In genomic region chr17:7687908-7688807, GRCh38 we compare ENCODE assay signal across 8 cellular contexts. TPM values are rescaled to one million over a fixed set of nuclear protein-coding genes. Genes with fewer than 3 reads are reported as not detected.
DNase-seq lines count a peak whose midpoint lies in the region; ATAC-seq, FAIRE-seq and TF ChIP-seq lines count a peak whose summit lies in the region.

Gene WRAP53, plus strand, starts transcription at chr17:7688477. Its CDS starts 172 bp downstream, at chr17:7688649.

- peak; percentile 91 for DNase-seq in Calu3
- DNase-seq in HUDEP-2 (lab: John Stamatoyannopoulos, UW; ENCODE audit: unreplicated experiment in 76 of 76), result peak in 72 of 76 experiments; percentile 52 to 97 (median 93)
- DNase-seq in NOMO-1 treated with dmso at 0.1 percent for 144 hours (lab: John Stamatoyannopoulos, UW; ENCODE audit: unreplicated experiment), result peak; percentile 98
- peak; percentile 87 to 94 (median 92) for DNase-seq in activated CD8-positive, alpha-beta memory T cell treated with anti-CD3 and anti-CD28 coated beads for 48 hours (ENCODE audit: low read depth in 2 of 3, low spot score in 2 of 3)
- DNase-seq in H1 (ENCODE audit: low read depth in 1 of 2, low spot score in 2 of 2), result peak; percentile 95 to 99
- peak; percentile 100 for DNase-seq in mesenchymal stem cell
- peak; percentile 91 for DNase-seq in stimulated activated CD8-positive, alpha-beta memory T cell treated with anti-CD3 and anti-CD28 coated beads, Interleukin-12 subunit alpha, Interleukin-12 subunit beta, amount 100 ng/mL, for 4 hours (ENCODE audit: low read depth)

- peaks cover 50% of the 10 kb centered on the region for H3K36me3 Mint-ChIP-seq in Calu3 (ENCODE audit: insufficient read depth, unreplicated experiment)

- peak within 1 kb of the TSS; percentile 17 for H4K5ac ChIP-seq in H1 (ENCODE audit: insufficient read length, low read depth, low read length)

- H2BK15ac ChIP-seq in H1 (ENCODE audit: low read length) (no peak within 1 kb of the TSS; the same call in 1 of the 2 replicates), mesenchymal stem cell (ENCODE audit: low read depth, poor library complexity, severe bottlenecking) (no peak within 1 kb of the TSS)

- H3K27me3 Mint-ChIP-seq in Calu3 (ENCODE audit: unreplicated experiment), result no peaks in the 10 kb centered on the region

- FAIRE-seq in H1 (lab: Jason Lieb, UNC), result peak; percentile 55

- H3K4ac ChIP-seq in H1 (replicated peaks; ENCODE audit: insufficient read length, low read depth, low read length) (no peak within 1 kb of the TSS), mesenchymal stem cell (ENCODE audit: low read depth in 1 of 2, low read length in 2 of 2) (peak within 1 kb of the TSS in 1 of 2 experiments; percentile 99)

- peak; percentile 83 to 85 for TF ChIP-seq RAD21 in H1 (IDR thresholded peaks at IDR 0.05 in 1 of 2, conservative IDR thresholded peaks at IDR 0.05 in 1 of 2; ENCODE audit: low read depth in 2 of 2, low read length in 2 of 2)

- H2BK12ac ChIP-seq in H1 (ENCODE audit: low read depth, low read length) (peak within 1 kb of the TSS; percentile 80; the same call in 1 of the 2 replicates), mesenchymal stem cell (ENCODE audit: low read length in 2 of 2) (peak within 1 kb of the TSS in 1 of 2 experiments; percentile 51)

- intact Hi-C loops in Calu3 (cut with micrococcal nuclease; ENCODE audit: unreplicated experiment), result loop anchor here (2.0 to 10.0 kb wide), 4 partner anchors 56 to 333 kb away; partner anchors contain the start of genes CD68, KCTD11, SHBG and TMEM95

- ATAC-seq in GM21367 (IDR thresholded peaks at IDR 0.05; ENCODE audit: unreplicated experiment), result peak; percentile 58

- H3K36me3 ChIP-seq in H1 (ENCODE audit: control insufficient read depth in 2 of 4, insufficient read depth in 4 of 4, low read length in 3 of 4) (peaks cover 0 to 4% (median 0%) of the 10 kb centered on the region in 4 experiments; a peak in 2 of 8 replicates), mesenchymal stem cell (ENCODE audit: control insufficient read depth in 1 of 2, insufficient read depth in 2 of 2, low read depth in 1 of 2, low read length in 2 of 2) (peaks cover 3 to 21% of the 10 kb centered on the region in 2 experiments)

- TF ChIP-seq CTCF in Calu3 (IDR thresholded peaks at IDR 0.05; ENCODE audit: unreplicated experiment), result peak; percentile 89
- peak; percentile 91 to 99 (median 93) for TF ChIP-seq CTCF in H1 (IDR thresholded peaks at IDR 0.05; ENCODE audit: control extremely low read depth in 1 of 3, insufficient read depth in 1 of 3, low read depth in 1 of 3, low read length in 3 of 3)

- H3K4me3 Mint-ChIP-seq in Calu3 (ENCODE audit: low read depth, unreplicated experiment), result peak within 1 kb of the TSS; percentile 86

- H3K27me3 ChIP-seq in H1 (replicated peaks in 1 of 4; ENCODE audit: control insufficient read depth in 3 of 4, extremely low read depth in 1 of 4, insufficient read depth in 3 of 4, low read length in 3 of 4), result no peaks in the 10 kb centered on the region
- H3K27me3 ChIP-seq in mesenchymal stem cell (ENCODE audit: control insufficient read depth in 1 of 2, insufficient read depth in 1 of 2, low read length in 2 of 2), result no peaks in the 10 kb centered on the region

- H3K23me2 ChIP-seq in H1 (ENCODE audit: low read depth, low read length), result peaks cover 16% of the 10 kb centered on the region

- H3K27ac Mint-ChIP-seq in Calu3 (ENCODE audit: unreplicated experiment), result peak within 1 kb of the TSS; percentile 99

- no peak within 1 kb of the TSS for H2BK20ac ChIP-seq in H1 (ENCODE audit: low read length)

- H4K8ac ChIP-seq in H1 (ENCODE audit: extremely low read depth, insufficient read depth, low read length) (peak within 1 kb of the TSS; percentile 99; the same call in 1 of the 2 replicates), mesenchymal stem cell (ENCODE audit: low read length) (no peak within 1 kb of the TSS)

- peak within 1 kb of the TSS; percentile 99 for H2BK5ac ChIP-seq in H1 (ENCODE audit: low read depth, low read length)
- peak within 1 kb of the TSS; percentile 61 for H2BK5ac ChIP-seq in mesenchymal stem cell (ENCODE audit: low read depth, low read length, poor library complexity, severe bottlenecking)

- peak within 1 kb of the TSS; percentile 22 for H4K91ac ChIP-seq in H1 (replicated peaks; ENCODE audit: insufficient read length, low read length)
- no peak within 1 kb of the TSS for H4K91ac ChIP-seq in mesenchymal stem cell (ENCODE audit: low read length)

- POLR2A ChIA-PET in H1 (lab: Charles Lee; ENCODE audit: partially characterized antibody), result interaction anchor here (0.7 to 58.0 kb wide), 23 partner anchors 8 to 535 kb away, joined by 3 to 2272 read pairs (median 5); partner anchors contain the start of genes ATP1B2, CD68, DNAH2 and EFNB3

- peak within 1 kb of the TSS; percentile 80 to 100 (median 98) for H3K9ac ChIP-seq in H1 (replicated peaks in 1 of 4; ENCODE audit: extremely low read depth in 1 of 4, low read depth in 3 of 4, low read length in 3 of 4)
- peak within 1 kb of the TSS; percentile 100 for H3K9ac ChIP-seq in mesenchymal stem cell (ENCODE audit: low read length)

- no peaks in the 10 kb centered on the region for H3K9me3 Mint-ChIP-seq in Calu3 (ENCODE audit: low read depth, unreplicated experiment)

- BruUV-seq in Calu3 (replicated peaks; lab: Mats Ljungman, UMichigan), result no TSS peak

- H2AFZ ChIP-seq in H1 (ENCODE audit: low read length) (peak within 1 kb of the TSS; percentile 45; the same call in 1 of the 2 replicates), mesenchymal stem cell (ENCODE audit: low read depth, low read length) (peak within 1 kb of the TSS; percentile 72)

- H3K79me1 ChIP-seq in H1 (ENCODE audit: low read depth, low read length) (peaks cover 13% of the 10 kb centered on the region), mesenchymal stem cell (replicated peaks; ENCODE audit: low read length, poor library complexity, severe bottlenecking) (peaks cover 20% of the 10 kb centered on the region)

- no peak for TF ChIP-seq EP300 in H1 (IDR thresholded peaks at IDR 0.05; ENCODE audit: borderline replicate concordance in 1 of 2, low read depth in 2 of 2, low read length in 2 of 2)

- H3K14ac ChIP-seq in H1 (ENCODE audit: insufficient read length) (no peak within 1 kb of the TSS), mesenchymal stem cell (ENCODE audit: low read length in 2 of 2) (peak within 1 kb of the TSS in 1 of 2 experiments; percentile 96)

- no peak within 1 kb of the TSS for H3K56ac ChIP-seq in H1 (replicated peaks; ENCODE audit: insufficient read length, low read depth, low read length)

- H3K23ac ChIP-seq in H1 (ENCODE audit: insufficient read length) (no peak within 1 kb of the TSS), mesenchymal stem cell (ENCODE audit: low read length in 2 of 2) (no peak within 1 kb of the TSS)

- no peak within 1 kb of the TSS for H2BK120ac ChIP-seq in H1 (replicated peaks; ENCODE audit: low read depth, low read length)
- H2BK120ac ChIP-seq in mesenchymal stem cell (ENCODE audit: low read depth, low read length), result no peak within 1 kb of the TSS

- H2AK5ac ChIP-seq in H1 (ENCODE audit: low read depth, low read length) (peak within 1 kb of the TSS; percentile 95), mesenchymal stem cell (ENCODE audit: low read length, severe bottlenecking) (peak within 1 kb of the TSS; percentile 27)

- H3K4me1 ChIP-seq in H1 (replicated peaks in 1 of 4; ENCODE audit: control insufficient read depth in 3 of 4, insufficient read depth in 4 of 4, low read length in 3 of 4), result peaks cover 0 to 11% (median 4%) of the 10 kb centered on the region in 4 experiments; a peak in 4 of 7 replicates
- peaks cover 10% of the 10 kb centered on the region for H3K4me1 ChIP-seq in mesenchymal stem cell (ENCODE audit: control insufficient read depth, insufficient read depth, low read depth, low read length)

- peak within 1 kb of the TSS; percentile 84 to 91 for H3K4me2 ChIP-seq in H1 (ENCODE audit: insufficient read depth in 1 of 2, low read depth in 2 of 2, low read length in 2 of 2)
- peak within 1 kb of the TSS; percentile 98 for H3K4me2 ChIP-seq in mesenchymal stem cell (ENCODE audit: low read length, poor library complexity, severe bottlenecking)

- H4K20me1 ChIP-seq in H1 (replicated peaks in 1 of 2; ENCODE audit: control insufficient read depth in 1 of 2, insufficient read depth in 2 of 2, low read length in 2 of 2), result peaks cover 4 to 9% of the 10 kb centered on the region in 2 experiments

- H3K27ac ChIP-seq in H1 (ENCODE audit: low read depth, low read length) (peak within 1 kb of the TSS; percentile 99), mesenchymal stem cell (ENCODE audit: low read length, poor library complexity, severe bottlenecking) (peak within 1 kb of the TSS; percentile 97)

- H3K9me3 ChIP-seq in H1 (ENCODE audit: insufficient read depth in 2 of 2, low read depth in 1 of 2, low read length in 1 of 2), result no peaks in the 10 kb centered on the region
- no peaks in the 10 kb centered on the region for H3K9me3 ChIP-seq in mesenchymal stem cell (ENCODE audit: control insufficient read depth, low read length)

- H3K4me1 Mint-ChIP-seq in Calu3 (ENCODE audit: low read depth, unreplicated experiment), result no peaks in the 10 kb centered on the region

- H3K18ac ChIP-seq in H1 (ENCODE audit: extremely low read depth, low read length) (no peak within 1 kb of the TSS; the same call in 1 of the 2 replicates), mesenchymal stem cell (ENCODE audit: low read depth in 1 of 2, low read length in 2 of 2) (peak within 1 kb of the TSS; percentile 59 to 84)

- peak in 1 of 2 experiments; percentile 77; a peak in 2 of 3 replicates for TF ChIP-seq POLR2A in H1 (IDR thresholded peaks at IDR 0.05; ENCODE audit: control extremely low read depth in 1 of 2, low read depth in 2 of 2, low read length in 2 of 2)

- H3K4me3 ChIP-seq in H1 (ENCODE audit: extremely low read depth in 1 of 4, insufficient read depth in 2 of 4, low read depth in 3 of 4, low read length in 4 of 4), result peak within 1 kb of the TSS; percentile 75 to 100 (median 94)
- peak within 1 kb of the TSS; percentile 84 to 100 for H3K4me3 ChIP-seq in mesenchymal stem cell (ENCODE audit: insufficient read depth in 1 of 2, low read depth in 1 of 2, low read length in 2 of 2)

- CTCF ChIA-PET in Calu3 (lab: Charles Lee), result interaction anchor here (0.6 to 2.2 kb wide), 10 partner anchors 29 to 251 kb away, joined by 3 to 12 read pairs (median 4); partner anchors contain the start of genes CD68, DNAH2, FXR2 and MPDU1
- CTCF ChIA-PET in H1 (lab: Charles Lee; ENCODE audit: partially characterized antibody), result interaction anchor here (0.5 to 11.3 kb wide), 43 partner anchors 13 to 359 kb away, joined by 3 to 199 read pairs (median 5); partner anchors contain the start of genes ATP1B2, CD68, DNAH2 and EFNB3

- WGBS in H1 (ENCODE audit: extremely low coverage in 1 of 2, insufficient coverage in 1 of 2, insufficient read length in 1 of 2, insufficient replicate concordance in 2 of 2, low coverage in 1 of 2, low lambda C conversion rate in 2 of 2, missing lambda C conversion rate in 1 of 2), 2 experiments, result 1% methylated on average over 50 of the region's 51 CpGs; no CpG with 5 or more reads in 1 of the 2 experiments
- WGBS in mesenchymal stem cell, result 0% methylated on average over 50 of the region's 51 CpGs

- H3K79me2 ChIP-seq in H1 (ENCODE audit: control insufficient read depth in 1 of 2, insufficient read depth in 2 of 2, low read length in 2 of 2), result peaks cover 21 to 51% of the 10 kb centered on the region in 2 experiments

RNA-seq across cellular contexts. Expression of gene WRAP53, which starts in this region (rescaled TPM):
- 10.1 and 12.9 TPM in 2 replicates for total RNA-seq in Calu3 (2022)
- 29.3 and 30.1 TPM in 2 replicates for total RNA-seq in H1 (2021; fragmentation: NEBNext Ultra II Directional; extraction: Animal tissue kit (Norgen Biotek cat#: 25700))
- polyA plus RNA-seq in H1 (2011; rRNA removed), result 29.2 and 38.4 TPM in 2 replicates
- polyA plus RNA-seq in H1 (2011; cell fraction: cytosol; rRNA removed), result 24.4 TPM
- polyA plus RNA-seq in H1 (2011; cell fraction: nucleus; rRNA removed), result 42.9 TPM
- 23.4 to 35.3 TPM (median 32.4 TPM) in 4 replicates for polyA plus RNA-seq in H1 (2012, experiment 1 of 2)
- 38.6 TPM for polyA plus RNA-seq in H1 (2012, experiment 2 of 2)
- polyA plus RNA-seq in H1 (2013, experiment 1 of 2), result 21.8 TPM
- 19.4 TPM for polyA plus RNA-seq in H1 (2013, experiment 2 of 2)
- 14.3 and 16.1 TPM in 2 replicates for polyA minus RNA-seq in H1 (2011; rRNA and poly(A)+ RNA removed)
- polyA minus RNA-seq in H1 (2011; cell fraction: cytosol; rRNA and poly(A)+ RNA removed), result 12.0 TPM
- polyA minus RNA-seq in H1 (2011; cell fraction: nucleus; rRNA and poly(A)+ RNA removed), result 10.0 TPM
- polyA plus RNA-seq in mesenchymal stem cell (2013, experiment 1 of 2), result 5.0 TPM
- polyA plus RNA-seq in mesenchymal stem cell (2013, experiment 2 of 2), result 4.3 TPM

Comparison
In these comparisons a context has a peak if more than half of its experiments do, and no peak if none do; other contexts are left out.
1. Peak in every context shown above with its lines: DNase-seq, ATAC-seq, H3K4me3 ChIP-seq and H3K27ac ChIP-seq.